1 cellular context compared by ENCODE assay signal in the genomic region with DNA sequence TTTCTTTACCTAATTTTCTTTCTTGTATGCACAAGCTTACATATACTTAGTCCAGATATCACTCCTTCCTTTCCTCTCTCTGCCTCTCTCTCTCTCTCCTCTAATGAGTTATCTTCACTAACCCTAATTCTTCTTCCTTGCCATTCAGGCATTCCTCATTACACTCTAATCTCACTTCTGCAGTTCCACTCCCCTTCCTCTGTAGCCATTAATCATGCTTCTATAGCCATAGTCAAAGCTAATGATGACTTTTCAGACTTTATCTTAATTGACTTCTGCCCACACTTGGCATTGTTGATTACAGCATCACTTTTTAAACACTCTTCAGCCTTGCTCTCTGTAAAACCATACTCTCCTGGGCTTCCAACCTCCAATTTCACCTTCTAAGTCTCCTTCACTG.
TF ChIP-seq lines count a peak whose summit lies in the region.

No MANE protein-coding gene starts in this region.

TF ChIP-seq in K562, 482 proteins besides CTCF, POLR2A, EP300 and RAD21 (continued from another document and continues in another):
- TF ChIP-seq CCAR2 (IDR thresholded peaks at IDR 0.05; ENCODE audit: low read depth, low read length) (no peak), CREB5 (CRISPR knock-in tag; IDR thresholded peaks at IDR 0.05) (no peak), USF2 (CRISPR knock-in tag; IDR thresholded peaks at IDR 0.05) (no peak), PHB2 (IDR thresholded peaks at IDR 0.05; ENCODE audit: low read depth) (peak; percentile 75), ZNF780A (CRISPR knock-in tag; IDR thresholded peaks at IDR 0.05) (no peak), STAT5A (IDR thresholded peaks at IDR 0.05; ENCODE audit: borderline replicate concordance, low read length) (peak; percentile 84), RBM25 (IDR thresholded peaks at IDR 0.05; ENCODE audit: low read depth, low read length, severe bottlenecking) (no peak), MAFK (IDR thresholded peaks at IDR 0.05; ENCODE audit: low read length) (peak; percentile 19; the same call in 1 of the 2 replicates), SMARCC2 (IDR thresholded peaks at IDR 0.05; ENCODE audit: low read depth) (peak; percentile 64; the same call in 1 of the 2 replicates), ETS2 (tag; IDR thresholded peaks at IDR 0.05; ENCODE audit: borderline replicate concordance, poor library complexity, severe bottlenecking) (no peak), ATF3 (IDR thresholded peaks at IDR 0.05) (peak; percentile 42; the same call in 1 of the 2 replicates), ATF3 (CRISPR knock-in tag; conservative IDR thresholded peaks at IDR 0.05) (no peak), CREBBP (IDR thresholded peaks at IDR 0.05; ENCODE audit: low read depth, low read length) (no peak), POLR2AphosphoS5 (IDR thresholded peaks at IDR 0.05; ENCODE audit: control insufficient read depth, insufficient read depth, low read depth, low read length) (peak; percentile 76), MEIS2 (IDR thresholded peaks at IDR 0.05; ENCODE audit: partially characterized antibody) (peak; percentile 99), NR1H2 (CRISPR knock-in tag; IDR thresholded peaks at IDR 0.05) (no peak), CLOCK (CRISPR knock-in tag; IDR thresholded peaks at IDR 0.05; ENCODE audit: borderline replicate concordance) (no peak), ZNF282 (CRISPR knock-in tag; IDR thresholded peaks at IDR 0.05) (no peak), ZNF133 (CRISPR knock-in tag; IDR thresholded peaks at IDR 0.05) (no peak), EP400 (IDR thresholded peaks at IDR 0.05) (no peak), ELF4 (CRISPR knock-in tag; IDR thresholded peaks at IDR 0.05) (peak; percentile 92), SNIP1 (IDR thresholded peaks at IDR 0.05; ENCODE audit: low read depth) (peak; percentile 71; the same call in 1 of the 2 replicates), ELF1 (tag; IDR thresholded peaks at IDR 0.05) (no peak), TAF1 (IDR thresholded peaks at IDR 0.05; ENCODE audit: control insufficient read depth, extremely low read depth, insufficient read depth, low read length, severe bottlenecking) (no peak), SMARCE1 (IDR thresholded peaks at IDR 0.05) (peak; percentile 82), CBX8 (IDR thresholded peaks at IDR 0.05; ENCODE audit: borderline replicate concordance, extremely low read depth, low read depth, low read length, poor library complexity, severe bottlenecking) (no peak), ZNF253 (CRISPR knock-in tag; conservative IDR thresholded peaks at IDR 0.05) (no peak), ZNF766 (CRISPR knock-in tag; conservative IDR thresholded peaks at IDR 0.05) (peak; percentile 69; the same call in 1 of the 2 replicates), SMC3 (conservative IDR thresholded peaks at IDR 0.05; ENCODE audit: insufficient read depth, low read depth, low read length) (no peak), PCBP1 (IDR thresholded peaks at IDR 0.05; ENCODE audit: low read depth, low read length, poor library complexity, severe bottlenecking) (no peak), ZBTB40 (IDR thresholded peaks at IDR 0.05) (no peak), ZBTB40 (CRISPR knock-in tag; IDR thresholded peaks at IDR 0.05) (no peak), ZNF699 (CRISPR knock-in tag; IDR thresholded peaks at IDR 0.05; ENCODE audit: insufficient replicate concordance) (no peak), NFIX (CRISPR knock-in tag; IDR thresholded peaks at IDR 0.05; ENCODE audit: low read depth) (no peak), ZNF75A (CRISPR knock-in tag; IDR thresholded peaks at IDR 0.05) (no peak)
- TF ChIP-seq, protein P1, sequence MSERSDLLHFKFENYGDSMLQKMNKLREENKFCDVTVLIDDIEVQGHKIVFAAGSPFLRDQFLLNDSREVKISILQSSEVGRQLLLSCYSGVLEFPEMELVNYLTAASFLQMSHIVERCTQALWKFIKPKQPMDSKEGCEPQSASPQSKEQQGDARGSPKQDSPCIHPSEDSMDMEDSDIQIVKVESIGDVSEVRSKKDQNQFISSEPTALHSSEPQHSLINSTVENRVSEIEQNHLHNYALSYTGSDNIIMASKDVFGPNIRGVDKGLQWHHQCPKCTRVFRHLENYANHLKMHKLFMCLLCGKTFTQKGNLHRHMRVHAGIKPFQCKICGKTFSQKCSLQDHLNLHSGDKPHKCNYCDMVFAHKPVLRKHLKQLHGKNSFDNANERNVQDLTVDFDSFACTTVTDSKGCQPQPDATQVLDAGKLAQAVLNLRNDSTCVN (CRISPR knock-in tag; IDR thresholded peaks at IDR 0.05) = no peak
- TF ChIP-seq, protein P2, sequence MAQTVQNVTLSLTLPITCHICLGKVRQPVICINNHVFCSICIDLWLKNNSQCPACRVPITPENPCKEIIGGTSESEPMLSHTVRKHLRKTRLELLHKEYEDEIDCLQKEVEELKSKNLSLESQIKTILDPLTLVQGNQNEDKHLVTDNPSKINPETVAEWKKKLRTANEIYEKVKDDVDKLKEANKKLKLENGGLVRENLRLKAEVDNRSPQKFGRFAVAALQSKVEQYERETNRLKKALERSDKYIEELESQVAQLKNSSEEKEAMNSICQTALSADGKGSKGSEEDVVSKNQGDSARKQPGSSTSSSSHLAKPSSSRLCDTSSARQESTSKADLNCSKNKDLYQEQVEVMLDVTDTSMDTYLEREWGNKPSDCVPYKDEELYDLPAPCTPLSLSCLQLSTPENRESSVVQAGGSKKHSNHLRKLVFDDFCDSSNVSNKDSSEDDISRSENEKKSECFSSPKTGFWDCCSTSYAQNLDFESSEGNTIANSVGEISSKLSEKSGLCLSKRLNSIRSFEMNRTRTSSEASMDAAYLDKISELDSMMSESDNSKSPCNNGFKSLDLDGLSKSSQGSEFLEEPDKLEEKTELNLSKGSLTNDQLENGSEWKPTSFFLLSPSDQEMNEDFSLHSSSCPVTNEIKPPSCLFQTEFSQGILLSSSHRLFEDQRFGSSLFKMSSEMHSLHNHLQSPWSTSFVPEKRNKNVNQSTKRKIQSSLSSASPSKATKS (CRISPR knock-in tag; IDR thresholded peaks at IDR 0.05) = no peak
- TF ChIP-seq, protein P3, sequence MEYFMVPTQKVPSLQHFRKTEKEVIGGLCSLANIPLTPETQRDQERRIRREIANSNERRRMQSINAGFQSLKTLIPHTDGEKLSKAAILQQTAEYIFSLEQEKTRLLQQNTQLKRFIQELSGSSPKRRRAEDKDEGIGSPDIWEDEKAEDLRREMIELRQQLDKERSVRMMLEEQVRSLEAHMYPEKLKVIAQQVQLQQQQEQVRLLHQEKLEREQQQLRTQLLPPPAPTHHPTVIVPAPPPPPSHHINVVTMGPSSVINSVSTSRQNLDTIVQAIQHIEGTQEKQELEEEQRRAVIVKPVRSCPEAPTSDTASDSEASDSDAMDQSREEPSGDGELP (CRISPR knock-in tag; IDR thresholded peaks at IDR 0.05; ENCODE audit: borderline replicate concordance) = no peak
- TF ChIP-seq, protein P4, sequence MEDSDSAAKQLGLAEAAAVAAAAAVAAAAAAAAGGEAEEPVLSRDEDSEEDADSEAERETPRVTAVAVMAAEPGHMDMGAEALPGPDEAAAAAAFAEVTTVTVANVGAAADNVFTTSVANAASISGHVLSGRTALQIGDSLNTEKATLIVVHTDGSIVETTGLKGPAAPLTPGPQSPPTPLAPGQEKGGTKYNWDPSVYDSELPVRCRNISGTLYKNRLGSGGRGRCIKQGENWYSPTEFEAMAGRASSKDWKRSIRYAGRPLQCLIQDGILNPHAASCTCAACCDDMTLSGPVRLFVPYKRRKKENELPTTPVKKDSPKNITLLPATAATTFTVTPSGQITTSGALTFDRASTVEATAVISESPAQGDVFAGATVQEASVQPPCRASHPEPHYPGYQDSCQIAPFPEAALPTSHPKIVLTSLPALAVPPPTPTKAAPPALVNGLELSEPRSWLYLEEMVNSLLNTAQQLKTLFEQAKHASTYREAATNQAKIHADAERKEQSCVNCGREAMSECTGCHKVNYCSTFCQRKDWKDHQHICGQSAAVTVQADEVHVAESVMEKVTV (CRISPR knock-in tag; IDR thresholded peaks at IDR 0.05) = no peak
